In the genomic region with DNA sequence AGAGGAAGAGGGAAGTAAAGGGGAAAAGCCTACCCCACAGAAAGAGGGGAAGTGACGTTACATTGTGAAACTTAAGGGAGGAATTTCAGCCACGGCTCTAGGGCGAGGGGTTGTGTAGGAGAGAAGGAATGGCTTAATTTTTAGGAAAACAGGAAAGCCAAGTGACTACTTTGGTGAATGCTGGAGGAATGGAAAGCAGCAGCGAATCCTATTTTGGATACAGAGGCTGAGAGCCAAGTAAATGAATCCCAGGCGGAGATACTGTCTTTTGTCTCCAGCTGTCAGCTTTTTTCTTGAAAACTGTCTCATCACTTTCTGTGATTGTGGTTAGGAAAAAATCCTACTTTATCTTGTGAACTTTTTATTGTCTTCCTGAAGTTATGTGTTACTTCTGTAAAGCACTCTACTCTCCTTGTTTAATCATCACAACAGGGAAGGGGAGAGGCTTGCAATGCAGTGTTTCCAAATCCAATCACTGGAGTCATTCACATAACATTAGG, we compare ENCODE assay signal across 10 cellular contexts.
DNase-seq lines count a peak whose midpoint lies in the region; FAIRE-seq and TF ChIP-seq lines count a peak whose summit lies in the region.
"Had no signal": no experiment of that assay in that cellular context is flagged by ENCODE, and none has a peak within 500 bp of the region (broad histone marks: within the 10 kb centered on the region; RNA-seq: fewer than 3 reads in every experiment).

No MANE protein-coding gene starts in this region.

- peak; percentile 67 for FAIRE-seq in astrocyte (lab: Jason Lieb, UNC)
- FAIRE-seq in keratinocyte (lab: Jason Lieb, UNC) = peak; percentile 55

- H3F3A ChIP-seq in smooth muscle cell (ENCODE audit: low read depth) = peaks cover 2% of the 10 kb centered on the region

- TF ChIP-seq CTCF in astrocyte (IDR thresholded peaks at IDR 0.05; ENCODE audit: insufficient read depth, low read depth, low read length) = no peak
- no peak for TF ChIP-seq CTCF in keratinocyte (optimal IDR thresholded peaks at IDR 0.05 in 1 of 3, IDR thresholded peaks at IDR 0.05 in 1 of 3, conservative IDR thresholded peaks at IDR 0.05 in 1 of 3; ENCODE audit: extremely low read depth in 1 of 3, insufficient read depth in 2 of 3, low read length in 3 of 3)
- no peak for TF ChIP-seq CTCF in smooth muscle cell (IDR thresholded peaks at IDR 0.05; ENCODE audit: borderline replicate concordance, insufficient read depth, poor library complexity, severe bottlenecking)

- H3K79me2 ChIP-seq in astrocyte (ENCODE audit: insufficient read depth, low read length) = peaks cover 12% of the 10 kb centered on the region
- H3K79me2 ChIP-seq in keratinocyte (ENCODE audit: control insufficient read depth, insufficient read depth, low read length) = peaks cover 59% of the 10 kb centered on the region
- H3K79me2 ChIP-seq in smooth muscle cell (ENCODE audit: low read depth) = peaks cover 14% of the 10 kb centered on the region

- in situ Hi-C loops in KBM-7 (cut with MboI; ENCODE audit: low pct_unique_long_range_greater_than_20kb, low sequenced_read_pairs) = no loop called here

- H3K4me2 ChIP-seq in astrocyte (ENCODE audit: low read length) (peak overlapping the region; percentile 28), keratinocyte (ENCODE audit: control insufficient read depth, extremely low read depth, insufficient read depth, low read depth, low read length) (peak overlapping the region; percentile 63), smooth muscle cell (peak overlapping the region; percentile 65)

- H3K9ac ChIP-seq in astrocyte (ENCODE audit: low read length) (peak overlapping the region; percentile 15), keratinocyte (ENCODE audit: control insufficient read depth, extremely low read depth, insufficient read depth, low read length) (peak overlapping the region; percentile 57), smooth muscle cell (ENCODE audit: low read depth) (peak overlapping the region; percentile 35)

- H3K9me3 ChIP-seq in astrocyte (ENCODE audit: insufficient read depth, low read depth, low read length) = no peaks in the 10 kb centered on the region
- no peaks in the 10 kb centered on the region for H3K9me3 ChIP-seq in keratinocyte (ENCODE audit: control insufficient read depth, low read depth, low read length)
- H3K9me3 ChIP-seq in smooth muscle cell (replicated peaks; ENCODE audit: low read depth) = no peaks in the 10 kb centered on the region

- peaks cover 34% of the 10 kb centered on the region for H3K4me1 Mint-ChIP-seq in astrocyte (ENCODE audit: low read depth, unreplicated experiment)

- peak overlapping the region; percentile 22 for H3K4me3 Mint-ChIP-seq in astrocyte (ENCODE audit: unreplicated experiment)

- H3K4me1 ChIP-seq in astrocyte (ENCODE audit: insufficient read depth, low read length) (peaks cover 22% of the 10 kb centered on the region), keratinocyte (ENCODE audit: control insufficient read depth, extremely low read depth, insufficient read depth, low read length) (peaks cover 42% of the 10 kb centered on the region), smooth muscle cell (ENCODE audit: low read depth) (peaks cover 15% of the 10 kb centered on the region)

- H3K4me3 ChIP-seq in astrocyte (ENCODE audit: insufficient read depth, low read depth, low read length) (no peak overlapping the region), keratinocyte (ENCODE audit: control insufficient read depth in 2 of 3, extremely low read depth in 1 of 3, insufficient read depth in 2 of 3, low read depth in 1 of 3, low read length in 3 of 3) (peak overlapping the region in 2 of 3 experiments; percentile 5 to 41), smooth muscle cell (peak overlapping the region; percentile 9)

- no peaks in the 10 kb centered on the region for H3K27me3 Mint-ChIP-seq in astrocyte (ENCODE audit: low read depth, unreplicated experiment)

- dilution Hi-C loops in keratinocyte (cut with MboI; ENCODE audit: extremely low pct_ligation_motif_present, low sequenced_read_pairs) = no loop called here

- H3K27ac Mint-ChIP-seq in astrocyte (ENCODE audit: unreplicated experiment) = peak overlapping the region; percentile 53

- H3K9me1 ChIP-seq in keratinocyte (ENCODE audit: control insufficient read depth, extremely low read depth, insufficient read depth, low read length) = no peaks in the 10 kb centered on the region

- H3K9me3 Mint-ChIP-seq in astrocyte (ENCODE audit: unreplicated experiment) = peaks cover 21% of the 10 kb centered on the region
- H3K9me3 Mint-ChIP-seq: activated naive CD4-positive, alpha-beta T cell treated with anti-CD3 and anti-CD28 coated beads, Interleukin-2, amount 50 U/mL, for 72 hours had no signal

- H3K36me3 ChIP-seq in astrocyte (ENCODE audit: insufficient read depth, low read length) (no peaks in the 10 kb centered on the region), keratinocyte (ENCODE audit: control insufficient read depth in 2 of 2, extremely low read depth in 1 of 2, insufficient read depth in 2 of 2, low read length in 2 of 2) (peaks cover 0 to 2% of the 10 kb centered on the region in 2 experiments), smooth muscle cell (ENCODE audit: low read depth) (no peaks in the 10 kb centered on the region)

- H2AFZ ChIP-seq in astrocyte (ENCODE audit: low read depth, low read length) (no peak overlapping the region), keratinocyte (ENCODE audit: control insufficient read depth, low read length) (no peak overlapping the region), smooth muscle cell (ENCODE audit: low read depth) (no peak overlapping the region)

- H3K27ac ChIP-seq in astrocyte (ENCODE audit: low read depth, low read length) (peak overlapping the region; percentile 43), keratinocyte (ENCODE audit: control insufficient read depth, insufficient read depth, low read length) (peak overlapping the region; percentile 79), smooth muscle cell (ENCODE audit: low read depth) (peak overlapping the region; percentile 81)

- H4K20me1 ChIP-seq in astrocyte (ENCODE audit: insufficient read depth, low read length) (peaks cover 8% of the 10 kb centered on the region), keratinocyte (ENCODE audit: control insufficient read depth, extremely low read depth, insufficient read depth, low read length) (no peaks in the 10 kb centered on the region), smooth muscle cell (ENCODE audit: low read depth) (peaks cover 14% of the 10 kb centered on the region)

- H3K36me3 Mint-ChIP-seq in astrocyte (ENCODE audit: low read depth, unreplicated experiment) = peaks cover 20% of the 10 kb centered on the region
- H3K36me3 Mint-ChIP-seq: activated naive CD4-positive, alpha-beta T cell treated with anti-CD3 and anti-CD28 coated beads, Interleukin-2, amount 50 U/mL, for 72 hours had no signal

- H3K27me3 ChIP-seq in astrocyte (ENCODE audit: insufficient read depth, low read length) (no peaks in the 10 kb centered on the region), keratinocyte (ENCODE audit: control insufficient read depth, extremely low read depth, insufficient read depth, low read length) (no peaks in the 10 kb centered on the region), smooth muscle cell (ENCODE audit: low read depth) (no peaks in the 10 kb centered on the region)

- DNase-seq in KBM-7 (peak; percentile 18), astrocyte (ENCODE audit: low read depth) (peak; percentile 45), keratinocyte (ENCODE audit: low read depth, low spot score) (no peak), smooth muscle cell (lab: John Stamatoyannopoulos, UW; ENCODE audit: unreplicated experiment) (no peak), NCI-H82 (lab: John Stamatoyannopoulos, UW) (no peak), cerebellum (ENCODE audit: low spot score) (no peak), COR-L47 (lab: John Stamatoyannopoulos, UW) (no peak)
- no peak for DNase-seq in activated CD4-positive, CD25-positive, alpha-beta regulatory T cell treated with anti-CD3 and anti-CD28 coated beads, Interleukin-2, amount 50 U/mL, for 72 hours
- DNase-seq: NCI-H2029 had no signal

- WGBS in smooth muscle cell (ENCODE audit: low lambda C conversion rate) = 8% methylated on average over 5 of the region's 5 CpGs

Comparison
In these comparisons a context has a peak if more than half of its experiments do, and no peak if none do; other contexts are left out.
1. DNase-seq: peak in KBM-7 (single experiment) and astrocyte (single experiment); none in keratinocyte (single experiment), smooth muscle cell (single experiment), activated CD4-positive, CD25-positive, alpha-beta regulatory T cell treated with anti-CD3 and anti-CD28 coated beads, Interleukin-2, amount 50 U/mL, for 72 hours (single experiment), NCI-H82 (single experiment), cerebellum (single experiment) and COR-L47 (single experiment).
2. Peak in every context shown above with its lines, with median percentiles within 50 percentile points of each other: H3K27ac ChIP-seq, H3K4me2 ChIP-seq and H3K9ac ChIP-seq.